ENCODE assay signal across 22 cellular contexts in the genomic region with DNA sequence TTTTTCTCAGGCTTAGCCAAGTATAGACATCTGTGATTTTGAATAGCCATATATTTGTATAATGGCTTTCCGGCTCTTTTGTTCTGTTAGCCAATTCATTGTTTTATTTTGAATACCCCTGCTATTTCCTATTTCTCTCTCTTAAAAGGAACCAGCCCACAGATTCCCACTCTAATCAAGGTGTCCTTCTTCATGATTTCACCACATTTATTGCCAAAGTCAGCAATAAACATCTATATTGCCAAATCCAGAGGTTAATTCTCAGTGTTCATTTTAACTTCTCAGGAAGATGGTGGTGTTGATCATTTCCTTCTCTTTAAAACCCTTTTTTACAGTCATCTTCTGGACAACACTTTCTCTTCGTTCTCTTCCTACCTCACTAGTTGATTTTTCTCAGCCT.
"Had no signal": no experiment of that assay in that cellular context is flagged by ENCODE, and none has a peak within 500 bp of the region (broad histone marks: within the 10 kb centered on the region; RNA-seq: fewer than 3 reads in every experiment).

No MANE protein-coding gene starts in this region.

- FAIRE-seq: islet of Langerhans, keratinocyte had no signal

- H3K27ac ChIP-seq: dorsolateral prefrontal cortex, esophagus squamous epithelium, heart right ventricle, left lung, lower lobe of right lung had no signal

- H3K9me3 ChIP-seq: esophagus squamous epithelium, heart right ventricle, left lung, lower lobe of right lung, mucosa of descending colon had no signal

- DNase-seq: cortex of kidney; dorsolateral prefrontal cortex; effector CD4-positive, alpha-beta T cell; effector memory CD4-positive, alpha-beta T cell; erythroblast; esophagus squamous epithelium; foreskin fibroblast; glutamatergic neuron; head of caudate nucleus; heart right ventricle; hippocampal formation; left cardiac atrium; left lung; left ventricle myocardium superior; lower lobe of right lung; mesenchymal stem cell; mucosa of descending colon; naive B cell; naive thymus-derived CD8-positive, alpha-beta T cell had no signal

- H3K4me3 ChIP-seq: dorsolateral prefrontal cortex, esophagus squamous epithelium, heart right ventricle, left lung, lower lobe of right lung, mucosa of descending colon had no signal

- ATAC-seq: esophagus mucosa; heart right ventricle; left cardiac atrium; left lung; left ventricle myocardium superior; lower lobe of right lung; mucosa of descending colon; naive thymus-derived CD8-positive, alpha-beta T cell had no signal

- H3K36me3 ChIP-seq: esophagus squamous epithelium, heart right ventricle, left lung, lower lobe of right lung had no signal

- H3K27me3 ChIP-seq: dorsolateral prefrontal cortex, esophagus squamous epithelium, heart right ventricle, left lung had no signal

- H3K4me1 ChIP-seq: esophagus squamous epithelium, lower lobe of right lung had no signal
